1 cellular context compared by ENCODE assay signal in the genomic region with DNA sequence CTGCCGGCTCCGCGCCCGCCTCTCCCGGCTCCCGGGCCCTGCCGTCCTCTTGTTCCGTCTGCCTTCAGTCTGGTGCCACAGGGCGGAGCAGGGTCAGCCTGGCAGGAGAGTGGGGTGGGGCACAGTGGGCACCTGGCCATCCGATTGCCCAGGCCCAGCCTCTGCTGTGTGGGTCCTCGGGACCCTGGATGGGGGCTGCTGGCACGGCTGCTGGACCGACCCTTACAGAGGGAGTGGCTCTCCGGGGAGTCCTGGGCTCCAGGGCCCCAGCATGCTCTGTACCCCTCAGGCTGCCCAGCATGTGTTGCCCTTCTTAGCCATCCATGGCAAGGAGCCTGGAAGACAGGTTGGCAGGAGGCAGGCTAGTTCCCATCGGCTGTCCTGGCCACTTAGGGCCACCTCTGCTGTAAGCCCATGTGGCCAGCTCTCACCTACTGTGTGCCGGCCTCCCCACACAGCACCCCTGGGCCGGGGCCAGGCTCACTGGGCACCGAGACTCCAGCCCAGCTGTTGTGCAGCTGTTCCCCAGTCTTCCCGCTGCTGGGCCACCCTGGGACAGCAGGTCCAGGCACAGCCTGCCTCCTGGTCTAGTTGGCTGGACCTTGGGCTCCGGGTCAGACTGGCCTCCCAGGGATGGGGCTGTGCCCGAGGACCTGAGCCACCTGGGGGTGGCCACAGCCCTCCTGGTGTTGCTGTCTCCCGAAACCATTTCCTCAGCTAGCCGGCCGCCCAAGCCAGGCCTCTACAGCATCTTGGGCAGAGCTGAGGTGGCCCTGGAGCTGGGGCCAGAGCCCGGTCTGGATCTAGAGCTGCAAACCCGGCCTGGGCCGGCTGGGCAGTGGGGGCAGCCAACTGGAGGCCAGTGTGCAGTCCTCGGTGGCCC.
TF ChIP-seq lines count a peak whose summit lies in the region.

No MANE protein-coding gene starts in this region.

TF ChIP-seq in IMR-90, 13 proteins besides CTCF, POLR2A, EP300 and RAD21:
- TF ChIP-seq, protein P1, sequence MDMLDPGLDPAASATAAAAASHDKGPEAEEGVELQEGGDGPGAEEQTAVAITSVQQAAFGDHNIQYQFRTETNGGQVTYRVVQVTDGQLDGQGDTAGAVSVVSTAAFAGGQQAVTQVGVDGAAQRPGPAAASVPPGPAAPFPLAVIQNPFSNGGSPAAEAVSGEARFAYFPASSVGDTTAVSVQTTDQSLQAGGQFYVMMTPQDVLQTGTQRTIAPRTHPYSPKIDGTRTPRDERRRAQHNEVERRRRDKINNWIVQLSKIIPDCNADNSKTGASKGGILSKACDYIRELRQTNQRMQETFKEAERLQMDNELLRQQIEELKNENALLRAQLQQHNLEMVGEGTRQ (IDR thresholded peaks at IDR 0.05; ENCODE audit: low read depth, low read length) = no peak
- TF ChIP-seq RCOR1 (IDR thresholded peaks at IDR 0.05; ENCODE audit: insufficient replicate concordance, low read length) (no peak), RFX5 (IDR thresholded peaks at IDR 0.05; ENCODE audit: low read depth, low read length) (no peak), MAZ (IDR thresholded peaks at IDR 0.05; ENCODE audit: borderline replicate concordance, low read depth, low read length) (no peak), CHD1 (IDR thresholded peaks at IDR 0.05; ENCODE audit: low read depth, low read length) (no peak), NFE2L2 (IDR thresholded peaks at IDR 0.05; ENCODE audit: low read depth, low read length) (no peak), MXI1 (IDR thresholded peaks at IDR 0.05; ENCODE audit: borderline replicate concordance, low read depth, low read length) (no peak), FOS (IDR thresholded peaks at IDR 0.05; ENCODE audit: low read depth, low read length) (no peak), BHLHE40 (IDR thresholded peaks at IDR 0.05; ENCODE audit: low read depth, low read length) (no peak), MAFK (IDR thresholded peaks at IDR 0.05; ENCODE audit: low read depth, low read length) (no peak)
- TF ChIP-seq, protein P2, sequence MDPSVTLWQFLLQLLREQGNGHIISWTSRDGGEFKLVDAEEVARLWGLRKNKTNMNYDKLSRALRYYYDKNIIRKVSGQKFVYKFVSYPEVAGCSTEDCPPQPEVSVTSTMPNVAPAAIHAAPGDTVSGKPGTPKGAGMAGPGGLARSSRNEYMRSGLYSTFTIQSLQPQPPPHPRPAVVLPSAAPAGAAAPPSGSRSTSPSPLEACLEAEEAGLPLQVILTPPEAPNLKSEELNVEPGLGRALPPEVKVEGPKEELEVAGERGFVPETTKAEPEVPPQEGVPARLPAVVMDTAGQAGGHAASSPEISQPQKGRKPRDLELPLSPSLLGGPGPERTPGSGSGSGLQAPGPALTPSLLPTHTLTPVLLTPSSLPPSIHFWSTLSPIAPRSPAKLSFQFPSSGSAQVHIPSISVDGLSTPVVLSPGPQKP (IDR thresholded peaks at IDR 0.05; ENCODE audit: borderline replicate concordance, low read depth, low read length) = no peak
